Comparison of ENCODE assay signal across 8 cellular contexts in genomic region chr1:209652121-209652742, GRCh38. TPM values are rescaled to one million over a fixed set of nuclear protein-coding genes. Genes with fewer than 3 reads are reported as not detected.
DNase-seq lines count a peak whose midpoint lies in the region; ATAC-seq and TF ChIP-seq lines count a peak whose summit lies in the region.

LAMB3 (minus strand) TSS chr1:209652425; CDS start chr1:209650944, 1,481 bp downstream.

- intact Hi-C loops in heart right ventricle (cut with DNase I), result no loop called here
- intact Hi-C loops in left ventricle myocardium superior (cut with micrococcal nuclease), result no loop called here
- intact Hi-C loops in vagina (cut with DNase I), result no loop called here

- H3K27me3 Mint-ChIP-seq in mesothelial cell of epicardium (ENCODE audit: low read depth), result no peaks in the 10 kb centered on the region

- H3K27ac ChIP-seq in heart right ventricle (peak within 1 kb of the TSS in 9 of 10 donors; percentile 4 to 90 (median 33)), brain microvascular endothelial cell (peak within 1 kb of the TSS; percentile 33), vagina (peak within 1 kb of the TSS; percentile 57)

- H3K4me1 ChIP-seq in heart right ventricle (peaks cover 12 to 69% (median 48%) of the 10 kb centered on the region in 9 donors), vagina (peaks cover 55% of the 10 kb centered on the region)

- no peak for DNase-seq in heart right ventricle
- DNase-seq in left ventricle myocardium superior, result no peak
- DNase-seq in brain microvascular endothelial cell, result no peak
- DNase-seq in mesothelial cell of epicardium (ENCODE audit: low spot score in 2 of 2, unreplicated experiment in 2 of 2), result peak in 1 of 2 experiments; percentile 51
- no peak for DNase-seq in vagina (ENCODE audit: extremely low spot score in 2 of 2)
- DNase-seq in NCI-H524 (lab: John Stamatoyannopoulos, UW), result no peak
- DNase-seq in NCI-H345 (lab: John Stamatoyannopoulos, UW), result no peak

- in situ Hi-C loops in brain microvascular endothelial cell (cut with HindIII; ENCODE audit: low pct_ligation_motif_present, low sequenced_read_pairs), result no loop called here

- ATAC-seq in heart right ventricle (no peak), left ventricle myocardium superior (no peak), HG02623 (IDR thresholded peaks at IDR 0.05; ENCODE audit: unreplicated experiment) (no peak)

- peak within 1 kb of the TSS; percentile 60 for H3K4me3 Mint-ChIP-seq in mesothelial cell of epicardium

- peaks cover 53% of the 10 kb centered on the region for H3K4me1 Mint-ChIP-seq in mesothelial cell of epicardium

- H3K36me3 ChIP-seq in heart right ventricle (no peaks in the 10 kb centered on the region), brain microvascular endothelial cell (replicated peaks) (no peaks in the 10 kb centered on the region), vagina (no peaks in the 10 kb centered on the region)

- TF ChIP-seq POLR2A in vagina (IDR thresholded peaks at IDR 0.05), result no peak

- H3K9me3 Mint-ChIP-seq in mesothelial cell of epicardium, result no peaks in the 10 kb centered on the region

- H3K4me3 ChIP-seq in heart right ventricle (no peak within 1 kb of the TSS), brain microvascular endothelial cell (ENCODE audit: low read depth, low read length) (no peak within 1 kb of the TSS), vagina (peak within 1 kb of the TSS in 1 of 2 donors; percentile 27)

- no peaks in the 10 kb centered on the region for H3K9me3 ChIP-seq in heart right ventricle
- no peaks in the 10 kb centered on the region for H3K9me3 ChIP-seq in vagina

- H3K27me3 ChIP-seq in heart right ventricle (no peaks in the 10 kb centered on the region), brain microvascular endothelial cell (replicated peaks) (no peaks in the 10 kb centered on the region), vagina (no peaks in the 10 kb centered on the region)

- H3K36me3 Mint-ChIP-seq in mesothelial cell of epicardium, result no peaks in the 10 kb centered on the region

- TF ChIP-seq CTCF in heart right ventricle (IDR thresholded peaks at IDR 0.05) (no peak), brain microvascular endothelial cell (IDR thresholded peaks at IDR 0.05; ENCODE audit: low read depth, low read length, missing control alignments) (no peak), mesothelial cell of epicardium (IDR thresholded peaks at IDR 0.05; ENCODE audit: unreplicated experiment) (no peak), vagina (IDR thresholded peaks at IDR 0.05) (no peak)

- WGBS in heart right ventricle, 2 donors, result 80% methylated on average over 13 to 14 of the region's 14 CpGs

- peak within 1 kb of the TSS; percentile 95 for H3K27ac Mint-ChIP-seq in mesothelial cell of epicardium

RNA-seq across cellular contexts. Expression of gene LAMB3, which starts in this region (rescaled TPM):
- total RNA-seq in heart right ventricle (1 to 10 TPM; 2.3 to 6.0 (median 3.8) TPM), left ventricle myocardium superior (5.2 TPM), mesothelial cell of epicardium (34.7 to 37.0 TPM (median 37.0 TPM) in 3 replicates), vagina (68.8 TPM)
- 1 to 10 TPM; 1.6 to 3.7 TPM for polyA plus RNA-seq in heart right ventricle
